In genomic region chr19:42069619-42070293, GRCh38 we compare ENCODE assay signal across 10 cellular contexts. TPM values are rescaled to one million over a fixed set of nuclear protein-coding genes. Genes with fewer than 3 reads are reported as not detected.
DNase-seq lines count a peak whose midpoint lies in the region; ATAC-seq and TF ChIP-seq lines count a peak whose summit lies in the region.
"Had no signal": no experiment of that assay in that cellular context is flagged by ENCODE, and none has a peak within 500 bp of the region (broad histone marks: within the 10 kb centered on the region; RNA-seq: fewer than 3 reads in every experiment).

GRIK5 (minus strand) TSS chr19:42070206; CDS start chr19:42065770, 4,436 bp downstream.

- H3K36me3 ChIP-seq in BE2C (no peaks in the 10 kb centered on the region), esophagus (ENCODE audit: control insufficient read depth in 2 of 2, insufficient read depth in 2 of 2, low read length in 1 of 2) (no peaks in the 10 kb centered on the region), neural progenitor cell (no peaks in the 10 kb centered on the region)

- H3K27me3 ChIP-seq in BE2C (no peaks in the 10 kb centered on the region), esophagus (ENCODE audit: control insufficient read depth in 1 of 2, insufficient read depth in 2 of 2, low read length in 2 of 2) (no peaks in the 10 kb centered on the region), neural progenitor cell (no peaks in the 10 kb centered on the region)

- H3K27me3 Mint-ChIP-seq in neural progenitor cell (ENCODE audit: insufficient read depth, low read depth): peaks cover 5% of the 10 kb centered on the region

- 11 to 26% methylated on average over 13 to 27 of the region's 28 CpGs for WGBS in esophagus, 2 donors

- H3K79me2 ChIP-seq in neural progenitor cell (ENCODE audit: low read depth): peaks cover 41% of the 10 kb centered on the region

- ATAC-seq in HG03139 (IDR thresholded peaks at IDR 0.05; ENCODE audit: unreplicated experiment): no peak
- ATAC-seq in GM19324 (IDR thresholded peaks at IDR 0.05; ENCODE audit: low FRiP score, unreplicated experiment): no peak

- H3K4me1 Mint-ChIP-seq in neural progenitor cell: peaks cover 14% of the 10 kb centered on the region

- H3K27ac ChIP-seq in esophagus (ENCODE audit: low read depth in 2 of 2, low read length in 1 of 2) (no peak within 1 kb of the TSS), neural progenitor cell (no peak within 1 kb of the TSS)
- H3K27ac ChIP-seq: RWPE1 had no signal

- TF ChIP-seq CTCF in BE2C (IDR thresholded peaks at IDR 0.05; ENCODE audit: low read depth, low read length) (no peak), neural progenitor cell (IDR thresholded peaks at IDR 0.05) (no peak)

- H3F3A ChIP-seq in neural progenitor cell (ENCODE audit: low read depth): peaks cover 17% of the 10 kb centered on the region

- peak within 1 kb of the TSS; percentile 57 for H2AFZ ChIP-seq in neural progenitor cell (replicated peaks)

- H4K20me1 ChIP-seq in neural progenitor cell (ENCODE audit: low read depth): peaks cover 35% of the 10 kb centered on the region

- peak within 1 kb of the TSS; percentile 46 for H3K9ac ChIP-seq in neural progenitor cell

- H3K9me3 Mint-ChIP-seq in neural progenitor cell: no peaks in the 10 kb centered on the region

- peak within 1 kb of the TSS; percentile 63 for H3K4me3 Mint-ChIP-seq in neural progenitor cell

- DNase-seq in BE2C (peak; percentile 39), NCI-H2107 treated with DMSO at 0.1 percent for 48 hours (lab: John Stamatoyannopoulos, UW; ENCODE audit: unreplicated experiment) (peak; percentile 19), neural progenitor cell (ENCODE audit: low spot score) (peak; percentile 65), DMS 273 (lab: John Stamatoyannopoulos, UW; ENCODE audit: unreplicated experiment) (no peak), GM19238 (ENCODE audit: insufficient read length, low spot score) (no peak)
- DNase-seq: activated T-cell treated with anti-CD3 and anti-CD28 coated beads, Interleukin-2, amount 50 U/mL, for 1 hour had no signal

- H3K4me3 ChIP-seq in BE2C (ENCODE audit: low read depth, low read length): no peak within 1 kb of the TSS
- peak within 1 kb of the TSS; percentile 9 to 17 for H3K4me3 ChIP-seq in esophagus (ENCODE audit: low read depth in 1 of 2, low read length in 2 of 2)
- peak within 1 kb of the TSS; percentile 64 for H3K4me3 ChIP-seq in neural progenitor cell

- peaks cover 4% of the 10 kb centered on the region; the same call in 1 of the 2 replicates for H3K4me1 ChIP-seq in BE2C
- H3K4me1 ChIP-seq in esophagus (ENCODE audit: control insufficient read depth in 2 of 2, insufficient read depth in 2 of 2, low read length in 1 of 2): peaks cover under 1 to 6% of the 10 kb centered on the region in 2 donors
- H3K4me1 ChIP-seq in neural progenitor cell: peaks cover 21% of the 10 kb centered on the region

- H3K36me3 Mint-ChIP-seq in neural progenitor cell: no peaks in the 10 kb centered on the region

- H3K27ac Mint-ChIP-seq in neural progenitor cell: peak within 1 kb of the TSS; percentile 40

- H3K9me3 ChIP-seq in BE2C (no peaks in the 10 kb centered on the region), esophagus (ENCODE audit: control insufficient read depth in 2 of 2, insufficient read depth in 1 of 2, low read depth in 1 of 2, low read length in 1 of 2) (no peaks in the 10 kb centered on the region), neural progenitor cell (ENCODE audit: low read depth) (no peaks in the 10 kb centered on the region)

- peak within 1 kb of the TSS; percentile 83 for H3K4me2 ChIP-seq in neural progenitor cell

RNA-seq across cellular contexts. Expression of gene GRIK5, which starts in this region (rescaled TPM):
- 29.2 TPM for polyA plus RNA-seq in BE2C (2012; ENCODE audit: insufficient read depth, insufficient read length, low read depth)
- 1 to 10 TPM; 1.1 to 1.4 TPM for polyA plus RNA-seq in esophagus
- total RNA-seq in neural progenitor cell (ENCODE audit: low replicate concordance): 5.8 and 19.4 TPM in 2 replicates

Comparison
In these comparisons a context has a peak if more than half of its experiments do, and no peak if none do; other contexts are left out.
1. DNase-seq: peak in BE2C (single experiment), NCI-H2107 treated with DMSO at 0.1 percent for 48 hours (single experiment) and neural progenitor cell (single experiment); none in DMS 273 (single experiment) and GM19238 (single experiment).